In genomic region chr20:48262396-48262795, GRCh38 we compare ENCODE assay signal across 28 cellular contexts.
"Had no signal": no experiment of that assay in that cellular context is flagged by ENCODE, and none has a peak within 500 bp of the region (broad histone marks: within the 10 kb centered on the region; RNA-seq: fewer than 3 reads in every experiment).

No MANE protein-coding gene starts in this region.

- H2AFZ ChIP-seq: parathyroid adenoma had no signal

- H3K27ac ChIP-seq: left ventricle myocardium inferior, neutrophil, parathyroid adenoma, skin epidermis, stomach, testis, thyroid gland, transverse colon, upper lobe of left lung, vagina had no signal

- H3K9me3 ChIP-seq: mucosa of descending colon, neutrophil, stomach, testis, thyroid gland, transverse colon, vagina had no signal

- DNase-seq: hippocampal formation; kidney; left colon; left ventricle myocardium inferior; midbrain; mucosa of descending colon; naive thymus-derived CD4-positive, alpha-beta T cell; occipital lobe; retina; right cardiac atrium; stimulated activated CD4-positive, alpha-beta T cell treated with anti-CD3 and anti-CD28 coated beads, Interleukin-12 subunit alpha, Interleukin-12 subunit beta, amount 100 ng/mL, for 4 hours; stimulated activated CD4-positive, alpha-beta T cell treated with anti-CD3 and anti-CD28 coated beads, Interleukin-15, amount 100 ng/mL, for 24 hours; stimulated activated CD4-positive, alpha-beta T cell treated with anti-CD3 and anti-CD28 coated beads, Interleukin-2, amount 100 ng/mL, for 24 hours; stimulated activated CD4-positive, alpha-beta T cell treated with anti-CD3 and anti-CD28 coated beads, Interleukin-4, amount 100 ng/mL, for 1 hour; stimulated activated naive B cell treated with anti-CD40 and anti-IgM and Interleukin-4, amounts not matched to agents 10 μg/mL and 1 μg/mL and 100 μg/mL, for 72 hours; stimulated activated naive CD8-positive, alpha-beta T cell treated with anti-CD3 and anti-CD28 coated beads, Interleukin-15, Interleukin-2, amounts not matched to agents 100 U/mL and 50 U/mL, for 24 hours; stomach; testis; thyroid gland; transverse colon; upper lobe of left lung had no signal

- H3K79me2 ChIP-seq: parathyroid adenoma had no signal

- H3K27me3 ChIP-seq: stomach, testis, thyroid gland, transverse colon, upper lobe of left lung, vagina had no signal

- H3K9ac ChIP-seq: parathyroid adenoma had no signal

- H3K4me3 ChIP-seq: left ventricle myocardium inferior, lung, mucosa of descending colon, skin epidermis, stomach, testis, thyroid gland, transverse colon, upper lobe of left lung, vagina had no signal

- H3K4me1 ChIP-seq: left ventricle myocardium inferior, parathyroid adenoma, stomach, testis, thyroid gland, transverse colon, upper lobe of left lung, vagina had no signal

- H3K36me3 ChIP-seq: left ventricle myocardium inferior, neutrophil, stomach, thyroid gland, transverse colon, upper lobe of left lung, vagina had no signal

- ATAC-seq: left colon; mucosa of descending colon; naive thymus-derived CD4-positive, alpha-beta T cell; natural killer cell treated with Interleukin-12 subunit alpha and Interleukin-12 subunit beta and Interleukin-15 and Interleukin-18, amount 100 ng/mL, for 72 hours; right cardiac atrium; sciatic nerve; stimulated activated naive B cell treated with anti-CD40 and anti-IgM and Interleukin-4, amounts not matched to agents 10 μg/mL and 1 μg/mL and 100 μg/mL, for 72 hours; stimulated activated naive CD8-positive, alpha-beta T cell treated with anti-CD3 and anti-CD28 coated beads, Interleukin-15, Interleukin-2, amounts not matched to agents 100 U/mL and 50 U/mL, for 24 hours had no signal
